31 cellular contexts compared by ENCODE assay signal in genomic region chr12:66141299-66141698, GRCh38.
"Had no signal": no experiment of that assay in that cellular context is flagged by ENCODE, and none has a peak within 500 bp of the region (broad histone marks: within the 10 kb centered on the region; RNA-seq: fewer than 3 reads in every experiment).

No MANE protein-coding gene starts in this region.

- H3K27ac Mint-ChIP-seq: naive B cell; natural killer cell treated with Interleukin-12 subunit alpha and Interleukin-12 subunit beta and Interleukin-15 and Interleukin-18, amount 100 ng/mL, for 72 hours; nephron progenitor cell; progenitor cell of endocrine pancreas; stimulated activated memory B cell treated with anti-CD40 and anti-IgM and Interleukin-4, amounts not matched to agents 10 μg/mL and 1 μg/mL and 100 μg/mL, for 72 hours; stimulated activated naive CD8-positive, alpha-beta T cell treated with anti-CD3 and anti-CD28 coated beads, Interleukin-15, amount 100 ng/mL, for 72 hours; type B pancreatic cell had no signal

- H3K4me2 ChIP-seq: smooth muscle cell had no signal

- H3K27ac ChIP-seq: parathyroid adenoma, psoas muscle, right lobe of liver, sigmoid colon, suprapubic skin, testis, tibial artery, transverse colon, upper lobe of right lung, uterus had no signal

- H3K36me3 ChIP-seq: uterus had no signal

- DNase-seq: naive B cell; nephron progenitor cell; occipital lobe; posterior cingulate gyrus; psoas muscle; right cardiac atrium; right lobe of liver; sigmoid colon; spleen; stimulated activated CD4-positive, alpha-beta T cell treated with anti-CD3 and anti-CD28 coated beads, Interleukin-12 subunit alpha, Interleukin-12 subunit beta, amount 100 ng/mL, for 4 hours; stimulated activated CD4-positive, alpha-beta T cell treated with anti-CD3 and anti-CD28 coated beads, Interleukin-1b, Interleukin-23, amount 100 ng/mL, for 48 hours; stimulated activated CD4-positive, alpha-beta T cell treated with anti-CD3 and anti-CD28 coated beads, Interleukin-4, amount 100 ng/mL, for 1 hour; stimulated activated CD4-positive, alpha-beta T cell treated with anti-CD3 and anti-CD28 coated beads, Interleukin-4, amount 100 ng/mL, for 4 hours; stimulated activated CD8-positive, alpha-beta memory T cell treated with anti-CD3 and anti-CD28 coated beads, Interleukin-4, amount 100 ng/mL, for 48 hours; stimulated activated naive CD8-positive, alpha-beta T cell treated with anti-CD3 and anti-CD28 coated beads, Interleukin-15, amount 100 ng/mL, for 72 hours; stimulated activated naive CD8-positive, alpha-beta T cell treated with anti-CD3 and anti-CD28 coated beads, Interleukin-15, Interleukin-2, amounts not matched to agents 100 U/mL and 50 U/mL, for 24 hours; substantia nigra; testis; tibial artery; transverse colon; upper lobe of right lung; uterus had no signal

- H3K9me3 ChIP-seq: testis had no signal

- H3K4me1 ChIP-seq: parathyroid adenoma, psoas muscle, testis, uterus had no signal

- H3K4me3 Mint-ChIP-seq: naive thymus-derived CD8-positive, alpha-beta T cell; natural killer cell treated with Interleukin-12 subunit alpha and Interleukin-12 subunit beta and Interleukin-15 and Interleukin-18, amount 100 ng/mL, for 72 hours; nephron progenitor cell; neural crest cell; stimulated activated memory B cell treated with anti-CD40 and anti-IgM and Interleukin-4, amounts not matched to agents 10 μg/mL and 1 μg/mL and 100 μg/mL, for 72 hours; stimulated activated naive CD8-positive, alpha-beta T cell treated with anti-CD3 and anti-CD28 coated beads, Interleukin-15, amount 100 ng/mL, for 72 hours; type B pancreatic cell had no signal

- H2AFZ ChIP-seq: parathyroid adenoma had no signal

- H3K4me3 ChIP-seq: psoas muscle, right lobe of liver, sigmoid colon, smooth muscle cell, spleen, suprapubic skin, testis, tibial artery, transverse colon, upper lobe of right lung, uterus had no signal

- H3K79me2 ChIP-seq: parathyroid adenoma had no signal

- H3K9ac ChIP-seq: parathyroid adenoma had no signal

- ATAC-seq: naive thymus-derived CD8-positive, alpha-beta T cell; natural killer cell treated with Interleukin-12 subunit alpha and Interleukin-12 subunit beta and Interleukin-15 and Interleukin-18, amount 100 ng/mL, for 72 hours; psoas muscle; right cardiac atrium; right lobe of liver; stimulated activated memory B cell treated with anti-CD40 and anti-IgM and Interleukin-4, amounts not matched to agents 10 μg/mL and 1 μg/mL and 100 μg/mL, for 72 hours; stimulated activated naive CD8-positive, alpha-beta T cell treated with anti-CD3 and anti-CD28 coated beads, Interleukin-15, amount 100 ng/mL, for 72 hours; stimulated activated naive CD8-positive, alpha-beta T cell treated with anti-CD3 and anti-CD28 coated beads, Interleukin-15, Interleukin-2, amounts not matched to agents 100 U/mL and 50 U/mL, for 24 hours; upper lobe of right lung had no signal

- H3K27me3 Mint-ChIP-seq: naive B cell; naive thymus-derived CD8-positive, alpha-beta T cell; natural killer cell treated with Interleukin-12 subunit alpha and Interleukin-12 subunit beta and Interleukin-15 and Interleukin-18, amount 100 ng/mL, for 72 hours; progenitor cell of endocrine pancreas; stimulated activated memory B cell treated with anti-CD40 and anti-IgM and Interleukin-4, amounts not matched to agents 10 μg/mL and 1 μg/mL and 100 μg/mL, for 72 hours; stimulated activated naive CD8-positive, alpha-beta T cell treated with anti-CD3 and anti-CD28 coated beads, Interleukin-15, amount 100 ng/mL, for 72 hours; type B pancreatic cell had no signal

- H3K27me3 ChIP-seq: right lobe of liver, sigmoid colon, spleen, suprapubic skin, testis, tibial artery, transverse colon, upper lobe of right lung, uterus had no signal
